8 cellular contexts compared by ENCODE assay signal in the genomic region with DNA sequence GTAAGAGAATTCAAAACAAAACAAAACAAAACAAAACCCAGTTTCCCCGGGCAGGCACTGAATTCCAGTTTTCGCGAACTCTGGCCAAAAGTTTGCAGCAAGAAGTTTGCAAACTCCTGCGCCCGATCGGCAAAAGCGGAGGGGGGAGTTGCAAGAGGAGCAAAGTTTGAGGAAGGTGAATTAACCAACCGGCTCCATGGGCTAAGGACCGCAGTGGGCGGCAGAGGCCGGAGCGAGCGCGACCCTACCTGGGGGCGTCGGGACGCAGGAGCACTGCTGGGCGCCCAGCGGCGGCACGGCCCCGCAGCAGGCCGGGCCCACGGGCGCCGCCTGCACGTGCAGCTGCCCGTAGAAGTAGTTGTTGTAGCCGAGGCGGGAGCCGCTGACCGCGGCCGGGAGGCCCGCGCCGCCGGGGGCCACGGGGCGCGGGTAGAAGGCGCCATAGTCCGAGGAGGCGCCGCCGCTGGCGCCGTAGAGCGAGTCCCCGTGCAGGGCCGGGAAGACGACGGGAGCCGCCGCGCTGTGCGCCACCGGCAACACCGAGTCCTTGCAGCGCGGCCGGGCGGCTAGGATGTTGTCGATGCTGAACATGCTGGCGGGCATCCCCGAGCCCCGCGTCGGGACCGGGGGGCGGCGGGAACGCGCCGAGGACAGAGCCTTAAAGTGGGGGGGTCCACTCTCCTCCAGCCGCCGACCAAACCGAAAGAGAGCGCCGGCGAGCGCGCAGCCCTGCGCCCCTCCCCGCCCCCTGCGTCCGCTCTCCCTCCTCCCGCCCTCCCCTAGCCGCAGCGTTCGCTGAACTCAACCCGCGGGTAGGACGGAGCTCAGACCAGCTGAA. TPM values are rescaled to one million over a fixed set of nuclear protein-coding genes. Genes with fewer than 3 reads are reported as not detected.
DNase-seq lines count a peak whose midpoint lies in the region; ATAC-seq and FAIRE-seq lines count a peak whose summit lies in the region.

A gene (minus strand): TSS at position 701 of the 838 bp plus-strand sequence. CDS start 98 bp downstream, at position 603.

- FAIRE-seq in small intestine (lab: Jason Lieb, UNC), result no peak

- peak within 1 kb of the TSS in 3 of 4 donors; percentile 67 to 88 (median 81) for H3K4me3 Mint-ChIP-seq in IgD-negative memory B cell
- peak within 1 kb of the TSS; percentile 71 for H3K4me3 Mint-ChIP-seq in activated naive CD8-positive, alpha-beta T cell treated with anti-CD3 and anti-CD28 coated beads for 36 hours

- peaks cover 68% of the 10 kb centered on the region for H3K27me3 Mint-ChIP-seq in IgD-negative memory B cell
- peaks cover 94% of the 10 kb centered on the region for H3K27me3 Mint-ChIP-seq in activated naive CD8-positive, alpha-beta T cell treated with anti-CD3 and anti-CD28 coated beads for 36 hours

- H3K4me1 Mint-ChIP-seq in IgD-negative memory B cell, result peaks cover 0 to 8% (median 3%) of the 10 kb centered on the region in 3 donors
- peaks cover 13% of the 10 kb centered on the region for H3K4me1 Mint-ChIP-seq in activated naive CD8-positive, alpha-beta T cell treated with anti-CD3 and anti-CD28 coated beads for 36 hours

- H2AFZ ChIP-seq in Karpas-422 (ENCODE audit: low read length), result no peak within 1 kb of the TSS

- H3K27me3 ChIP-seq in iPS-15b (ENCODE audit: control insufficient read depth, insufficient read depth, low read length) (peaks cover 94% of the 10 kb centered on the region), small intestine (ENCODE audit: control insufficient read depth in 2 of 2, insufficient read depth in 2 of 2, low read length in 2 of 2) (peaks cover 17 to 59% of the 10 kb centered on the region in 2 donors), Karpas-422 (ENCODE audit: low read length) (no peaks in the 10 kb centered on the region)

- H3K9me3 ChIP-seq in iPS-15b (ENCODE audit: control insufficient read depth, insufficient read depth, low read length), result no peaks in the 10 kb centered on the region
- H3K9me3 ChIP-seq in small intestine (ENCODE audit: control insufficient read depth, low read depth), result no peaks in the 10 kb centered on the region
- no peaks in the 10 kb centered on the region for H3K9me3 ChIP-seq in Karpas-422 (ENCODE audit: low read length)

- peak within 1 kb of the TSS in 1 of 3 donors; percentile 31 for H3K27ac Mint-ChIP-seq in IgD-negative memory B cell
- no peak within 1 kb of the TSS for H3K27ac Mint-ChIP-seq in activated naive CD8-positive, alpha-beta T cell treated with anti-CD3 and anti-CD28 coated beads for 36 hours

- DNase-seq in AG20443 (ENCODE audit: low spot score), result peak; percentile 66
- DNase-seq in activated naive CD8-positive, alpha-beta T cell treated with anti-CD3 and anti-CD28 coated beads for 36 hours, result peak; percentile 41
- DNase-seq in small intestine, result no peak
- no peak for DNase-seq in Karpas-422

- no peak for ATAC-seq in GM18502 (IDR thresholded peaks at IDR 0.05; ENCODE audit: poor library complexity, unreplicated experiment)
- ATAC-seq in HG03378 (IDR thresholded peaks at IDR 0.05; ENCODE audit: unreplicated experiment), result no peak

- no peaks in the 10 kb centered on the region for H3K9me2 ChIP-seq in Karpas-422 (replicated peaks; ENCODE audit: insufficient read depth, low read length)

- H3K4me1 ChIP-seq in iPS-15b (ENCODE audit: control insufficient read depth, insufficient read depth, low read length), result peaks cover 22% of the 10 kb centered on the region
- H3K4me1 ChIP-seq in small intestine (ENCODE audit: control insufficient read depth in 2 of 2, insufficient read depth in 1 of 2, low read depth in 1 of 2, low read length in 1 of 2), result peaks cover 0 to 3% of the 10 kb centered on the region in 2 donors
- H3K4me1 ChIP-seq in Karpas-422 (ENCODE audit: low read length), result no peaks in the 10 kb centered on the region

- H3K4me3 ChIP-seq in iPS-15b (ENCODE audit: low read depth, low read length) (peak within 1 kb of the TSS; percentile 53), small intestine (ENCODE audit: low read depth in 1 of 2, low read length in 2 of 2) (peak within 1 kb of the TSS; percentile 8 to 41), Karpas-422 (ENCODE audit: low read length) (no peak within 1 kb of the TSS)

- no peaks in the 10 kb centered on the region for H3K9me3 Mint-ChIP-seq in IgD-negative memory B cell
- no peaks in the 10 kb centered on the region for H3K9me3 Mint-ChIP-seq in activated naive CD8-positive, alpha-beta T cell treated with anti-CD3 and anti-CD28 coated beads for 36 hours

- H3K79me2 ChIP-seq in Karpas-422 (ENCODE audit: low read length), result no peaks in the 10 kb centered on the region

- 1 to 2% (median 1%) methylated on average over 55 to 94 of the region's 94 CpGs for WGBS in small intestine, 3 donors

- H3K9ac ChIP-seq in iPS-15b (ENCODE audit: low read depth, low read length) (peak within 1 kb of the TSS; percentile 37), Karpas-422 (ENCODE audit: low read length) (no peak within 1 kb of the TSS)

- H4K20me1 ChIP-seq in Karpas-422 (ENCODE audit: insufficient read depth, low read depth, low read length), result no peaks in the 10 kb centered on the region

- H3K27ac ChIP-seq in small intestine (ENCODE audit: low read depth in 1 of 2, low read length in 1 of 2), result no peak within 1 kb of the TSS
- no peak within 1 kb of the TSS for H3K27ac ChIP-seq in Karpas-422 (ENCODE audit: low read length)

- H3K36me3 ChIP-seq in iPS-15b (ENCODE audit: control insufficient read depth, insufficient read depth, low read length) (no peaks in the 10 kb centered on the region), small intestine (ENCODE audit: control insufficient read depth in 2 of 2, insufficient read depth in 2 of 2, low read length in 2 of 2) (no peaks in the 10 kb centered on the region), Karpas-422 (ENCODE audit: insufficient read depth, low read length) (no peaks in the 10 kb centered on the region)

- no peak within 1 kb of the TSS for H3K4me2 ChIP-seq in Karpas-422 (ENCODE audit: low read depth, low read length, poor library complexity, severe bottlenecking)

- no peaks in the 10 kb centered on the region for H3K36me3 Mint-ChIP-seq in IgD-negative memory B cell
- no peaks in the 10 kb centered on the region for H3K36me3 Mint-ChIP-seq in activated naive CD8-positive, alpha-beta T cell treated with anti-CD3 and anti-CD28 coated beads for 36 hours

RNA-seq across cellular contexts. Expression of the gene that starts here (rescaled TPM):
- polyA plus RNA-seq in IgD-negative memory B cell (not detected), small intestine (not detected)
- not detected for total RNA-seq in activated naive CD8-positive, alpha-beta T cell treated with anti-CD3 and anti-CD28 coated beads for 36 hours
- not detected in 2 replicates for total RNA-seq in Karpas-422 (2014; rRNA removed; shearing (Covaris generic); ENCODE audit: low replicate concordance)

Comparison
In these comparisons a context has a peak if more than half of its experiments do, and no peak if none do; other contexts are left out.
1. Peak in DNase-seq in activated naive CD8-positive, alpha-beta T cell treated with anti-CD3 and anti-CD28 coated beads for 36 hours; RNA of the gene not detected or under 1 TPM.